1 cellular context compared by ENCODE assay signal in the genomic region with DNA sequence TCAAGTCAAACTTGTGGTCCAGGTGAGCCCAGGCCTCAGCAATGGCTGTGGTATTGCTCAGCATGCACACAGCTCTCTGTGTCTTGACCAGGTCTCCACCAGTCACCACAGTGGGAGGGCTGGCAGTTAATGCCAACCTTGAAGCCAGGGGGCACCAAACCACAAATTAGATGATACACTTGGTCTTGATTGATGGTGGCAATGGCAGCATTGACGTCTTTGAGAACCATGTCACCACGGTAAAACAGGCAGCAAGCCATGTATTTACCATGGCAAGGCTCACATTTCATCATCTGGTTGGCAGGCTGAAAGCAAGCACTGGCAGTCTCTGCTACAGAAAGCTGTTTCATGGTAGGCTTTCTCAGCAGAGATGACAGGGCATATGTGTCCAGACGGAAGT.
TF ChIP-seq lines count a peak whose summit lies in the region.

No MANE protein-coding gene starts in this region.

TF ChIP-seq in GM23338, 12 proteins besides CTCF, POLR2A, EP300 and RAD21 (continued from another document):
- TF ChIP-seq ZNF462 (CRISPR knock-in tag; IDR thresholded peaks at IDR 0.05) (no peak), POLR2AphosphoS5 (IDR thresholded peaks at IDR 0.05; ENCODE audit: low read depth) (no peak), EZH2 (IDR thresholded peaks at IDR 0.05; ENCODE audit: low read depth, unreplicated experiment) (no peak), EZH2phosphoT487 (IDR thresholded peaks at IDR 0.05; ENCODE audit: unreplicated experiment) (no peak), ZNF331 (CRISPR knock-in tag; IDR thresholded peaks at IDR 0.05; ENCODE audit: low read depth) (no peak), NANOG (IDR thresholded peaks at IDR 0.05; ENCODE audit: borderline replicate concordance) (no peak), JUNB (IDR thresholded peaks at IDR 0.05; ENCODE audit: unreplicated experiment) (no peak), STAT1 (IDR thresholded peaks at IDR 0.05; ENCODE audit: unreplicated experiment) (no peak)
TF ChIP-seq in GM23338: peak in this region for 0.
